In genomic region chr14:103377522-103378041, GRCh38 we compare ENCODE assay signal across 17 cellular contexts. TPM values are rescaled to one million over a fixed set of nuclear protein-coding genes. Genes with fewer than 3 reads are reported as not detected.
A peak's percentile ranks its signal among the peaks of the same experiment; 100 is the strongest.
DNase-seq lines count a peak whose midpoint lies in the region; ATAC-seq and TF ChIP-seq lines count a peak whose summit lies in the region.
"Had no signal": no experiment of that assay in that cellular context is flagged by ENCODE, and none has a peak within 500 bp of the region (broad histone marks: within the 10 kb centered on the region; RNA-seq: fewer than 3 reads in every experiment).

No MANE protein-coding gene starts in this region.

- TF ChIP-seq CTCF in HEK293 (tag by site-specific recombination; IDR thresholded peaks at IDR 0.05) (no peak), epithelial cell of esophagus (IDR thresholded peaks at IDR 0.05; ENCODE audit: insufficient read depth, low read depth, low read length, missing control alignments) (no peak), natural killer cell (IDR thresholded peaks at IDR 0.05) (no peak)

- intact Hi-C loops in natural killer cell (cut with micrococcal nuclease) = no loop called here

- no peaks in the 10 kb centered on the region for H3K4me1 ChIP-seq in HEK293 (ENCODE audit: control insufficient read depth, insufficient read depth, low read length)

- no peak overlapping the region for H3K4me3 Mint-ChIP-seq in natural killer cell
- H3K4me3 Mint-ChIP-seq: CD4-positive, alpha-beta T cell had no signal

- peaks cover 0 to 12% of the 10 kb centered on the region in 2 donors for H3K27me3 Mint-ChIP-seq in natural killer cell (ENCODE audit: low read depth in 2 of 2)

- H3K27ac Mint-ChIP-seq in natural killer cell = no peak overlapping the region
- H3K27ac Mint-ChIP-seq: CD4-positive, alpha-beta T cell had no signal

- peaks cover 9% of the 10 kb centered on the region in 2 donors for H3K4me1 Mint-ChIP-seq in natural killer cell

- H3K27ac ChIP-seq in HEK293 (ENCODE audit: extremely low read depth, low read depth, low read length) = no peak overlapping the region
- H3K27ac ChIP-seq: C4-2B had no signal

- CTCF ChIA-PET in HEK293 (lab: Yijun Ruan, JAX) = interaction anchor here (0.6 to 1.1 kb wide), 2 partner anchors 13 to 72 kb away, joined by 3 read pairs; no protein-coding TSS in a partner anchor

- ATAC-seq in natural killer cell = no peak
- ATAC-seq: HCT116 had no signal

- H3K36me3 Mint-ChIP-seq in natural killer cell = no peaks in the 10 kb centered on the region

- H3K4me3 ChIP-seq in HEK293 (ENCODE audit: low read depth, low read length) (no peak overlapping the region), epithelial cell of esophagus (ENCODE audit: low read length) (no peak overlapping the region)

- POLR2A ChIA-PET in HEK293 (lab: Yijun Ruan, JAX) = interaction anchor here (1.6 kb wide), 1 partner anchor 44 kb away, joined by 8 read pairs; the partner anchor contains the start of gene EIF5

- DNase-seq in OCI-M1 (lab: John Stamatoyannopoulos, UW) (peak; percentile 83), epithelial cell of esophagus (ENCODE audit: low read depth) (peak; percentile 42), NCI-H345 (lab: John Stamatoyannopoulos, UW) (no peak), natural killer cell (no peak), ACHN (no peak)
- no peak for DNase-seq in activated CD4-positive, alpha-beta T cell treated with anti-CD3 and anti-CD28 coated beads, Interleukin-2, amount 50 U/mL, for 48 hours
- DNase-seq: AML-193; Calu3; CD4-positive, alpha-beta T cell; DMS79 treated with DMSO at 0.1 percent for 48 hours; GF-D8; GOT3; H7; KBM-7 had no signal

- no peaks in the 10 kb centered on the region for H3K9me3 Mint-ChIP-seq in natural killer cell
- H3K9me3 Mint-ChIP-seq: CD4-positive, alpha-beta T cell had no signal

- in situ Hi-C loops in ACHN (cut with HindIII; ENCODE audit: low pct_ligation_motif_present, low pct_unique_long_range_greater_than_20kb, low sequenced_read_pairs) = no loop called here

- no peaks in the 10 kb centered on the region for H3K36me3 ChIP-seq in HEK293 (ENCODE audit: control insufficient read depth in 2 of 2, insufficient read depth in 1 of 2, low read length in 2 of 2)

- no peaks in the 10 kb centered on the region for H3K9me3 ChIP-seq in HEK293 (ENCODE audit: control insufficient read depth, insufficient read depth, low read depth, low read length)

TF ChIP-seq in HEK293, 187 proteins besides CTCF, POLR2A, EP300 and RAD21:
- TF ChIP-seq ZNF10 (tag by site-specific recombination; IDR thresholded peaks at IDR 0.05) (no peak), ZNF292 (tag by site-specific recombination; IDR thresholded peaks at IDR 0.05; ENCODE audit: borderline replicate concordance, low read depth) (no peak), ZBTB48 (tag by site-specific recombination; IDR thresholded peaks at IDR 0.05) (no peak), ZNF610 (tag by site-specific recombination; IDR thresholded peaks at IDR 0.05; ENCODE audit: borderline replicate concordance) (no peak), ZNF664 (tag by site-specific recombination; IDR thresholded peaks at IDR 0.05) (peak; percentile 86)

RNA-seq across cellular contexts. Expression of gene MARK3, which starts 7.6 kb away (rescaled TPM):
- 100 to 1,000 TPM; 138 to 167 (median 152) TPM for total RNA-seq in natural killer cell

RNA-seq across cellular contexts. Expression of gene EIF5, which starts 43.5 kb away (rescaled TPM):
- 100 to 1,000 TPM; 498 to 670 (median 594) TPM for total RNA-seq in natural killer cell

Comparison
In these comparisons a context has a peak if more than half of its experiments do, and no peak if none do; other contexts are left out.
1. DNase-seq: peak in OCI-M1 (single experiment) and epithelial cell of esophagus (single experiment); none in activated CD4-positive, alpha-beta T cell treated with anti-CD3 and anti-CD28 coated beads, Interleukin-2, amount 50 U/mL, for 48 hours (0 of 2), NCI-H345 (single experiment), natural killer cell (single experiment) and ACHN (single experiment).